In genomic region chr3:55484191-55484644, GRCh38 we compare ENCODE assay signal across 1 cellular context.
TF ChIP-seq lines count a peak whose summit lies in the region.

No MANE protein-coding gene starts in this region.

TF ChIP-seq in endothelial cell of umbilical vein, 7 proteins besides CTCF, POLR2A, EP300 and RAD21:
- no peak for TF ChIP-seq MYC (IDR thresholded peaks at IDR 0.05; ENCODE audit: low read depth, low read length)
- TF ChIP-seq EZH2 (IDR thresholded peaks at IDR 0.05; ENCODE audit: borderline replicate concordance, low read depth, low read length, severe bottlenecking): peak; percentile 52
